ENCODE assay signal across 16 cellular contexts in genomic region chr14:53531730-53532129, GRCh38.
DNase-seq lines count a peak whose midpoint lies in the region; ATAC-seq, FAIRE-seq and TF ChIP-seq lines count a peak whose summit lies in the region.
"Had no signal": no experiment of that assay in that cellular context is flagged by ENCODE, and none has a peak within 500 bp of the region (broad histone marks: within the 10 kb centered on the region; RNA-seq: fewer than 3 reads in every experiment).

No MANE protein-coding gene starts in this region.

- no peak overlapping the region; the same call in 1 of the 2 replicates for H3K14ac ChIP-seq in IMR-90 (replicated peaks; ENCODE audit: low read depth, low read length)

- H3K4me2 ChIP-seq in HepG2 (ENCODE audit: low read depth, low read length) (no peak overlapping the region), IMR-90 (ENCODE audit: low read depth, low read length) (no peak overlapping the region)
- H3K4me2 ChIP-seq: GM23338 had no signal

- H4K91ac ChIP-seq in IMR-90 (ENCODE audit: insufficient read depth, low read depth, low read length), result no peak overlapping the region

- no peaks in the 10 kb centered on the region for H3K36me3 ChIP-seq in HepG2 (replicated peaks in 1 of 2; ENCODE audit: control insufficient read depth in 1 of 2, insufficient read depth in 2 of 2, low read length in 2 of 2)
- no peaks in the 10 kb centered on the region for H3K36me3 ChIP-seq in right lobe of liver
- no peaks in the 10 kb centered on the region for H3K36me3 ChIP-seq in IMR-90 (ENCODE audit: control insufficient read depth, insufficient read depth, low read length)
- H3K36me3 ChIP-seq: HAP-1 had no signal

- no peak overlapping the region for H3K4ac ChIP-seq in IMR-90 (ENCODE audit: low read depth, low read length)

- no peak for TF ChIP-seq EP300 in HepG2 (IDR thresholded peaks at IDR 0.05; ENCODE audit: low read depth in 2 of 2, low read length in 2 of 2)
- no peak for TF ChIP-seq EP300 in HepG2 (CRISPR knock-in tag; IDR thresholded peaks at IDR 0.05; ENCODE audit: borderline replicate concordance)

- H3K56ac ChIP-seq in IMR-90 (ENCODE audit: extremely low read depth, insufficient read depth, low read length), result no peak overlapping the region

- no peak overlapping the region for H2BK20ac ChIP-seq in IMR-90 (ENCODE audit: low read depth, low read length)

- intact Hi-C loops in HepG2 (cut with micrococcal nuclease; ENCODE audit: unreplicated experiment) (loop anchor here (10.0 kb wide), 1 partner anchor 313 kb away; no protein-coding TSS in a partner anchor), right lobe of liver (cut with DNase I) (no loop called here), IMR-90 (cut with micrococcal nuclease) (no loop called here)

- CTCF ChIA-PET in HepG2 (lab: Yijun Ruan, JAX; ENCODE audit: low intra/inter-chr PET ratio, low total read pairs) (no interaction called here), IMR-90 (lab: Yijun Ruan, JAX) (no interaction called here)

- no peak overlapping the region for H2BK15ac ChIP-seq in IMR-90 (ENCODE audit: low read depth, low read length)

- H4K20me1 ChIP-seq in HepG2 (ENCODE audit: insufficient read depth, low read length), result no peaks in the 10 kb centered on the region
- H4K20me1 ChIP-seq in IMR-90 (ENCODE audit: insufficient read depth, low read length), result no peaks in the 10 kb centered on the region

- no peak overlapping the region for H4K5ac ChIP-seq in IMR-90 (ENCODE audit: low read depth, low read length)

- no peak overlapping the region for H2BK5ac ChIP-seq in IMR-90 (ENCODE audit: low read depth, low read length, poor library complexity, severe bottlenecking)

- TF ChIP-seq POLR2A in HepG2 (IDR thresholded peaks at IDR 0.05; ENCODE audit: insufficient read depth in 1 of 2, low read depth in 2 of 2, low read length in 2 of 2) (no peak), right lobe of liver (IDR thresholded peaks at IDR 0.05) (no peak), IMR-90 (IDR thresholded peaks at IDR 0.05; ENCODE audit: low read depth, low read length) (no peak), H54 (IDR thresholded peaks at IDR 0.05; ENCODE audit: low read depth, low read length) (no peak)

- no peaks in the 10 kb centered on the region; the same call in 1 of the 2 replicates for H3K4me1 ChIP-seq in HepG2 (ENCODE audit: insufficient read depth, low read length)
- no peaks in the 10 kb centered on the region for H3K4me1 ChIP-seq in right lobe of liver
- H3K4me1 ChIP-seq in IMR-90 (ENCODE audit: control insufficient read depth, insufficient read depth, low read length), result peaks cover 15% of the 10 kb centered on the region
- H3K4me1 ChIP-seq: HAP-1 had no signal

- H3K27ac ChIP-seq in HepG2 (ENCODE audit: extremely low read length, insufficient read depth, low read length) (no peak overlapping the region), right lobe of liver (no peak overlapping the region), IMR-90 (ENCODE audit: insufficient read depth, low read length) (no peak overlapping the region)

- in situ Hi-C loops in HepG2 (cut with HindIII; ENCODE audit: extremely low pct_ligation_motif_present, low pct_unique_long_range_greater_than_20kb) (no loop called here), IMR-90 (cut with MboI; ENCODE audit: low sequenced_read_pairs) (loop anchor here (10.0 kb wide), 2 partner anchors 423 to 643 kb away; partner anchors contain the start of gene BMP4)

- H2AK5ac ChIP-seq in IMR-90 (ENCODE audit: low read depth, low read length), result no peak overlapping the region

- no peak overlapping the region for H2AK9ac ChIP-seq in IMR-90 (replicated peaks; ENCODE audit: low read depth, low read length, poor library complexity)

- no TSS peak for BruUV-seq in HepG2 (replicated peaks; lab: Mats Ljungman, UMichigan)
- BruUV-seq in IMR-90 (replicated peaks; lab: Mats Ljungman, UMichigan), result no TSS peak

- H3K79me2 ChIP-seq in HepG2 (ENCODE audit: insufficient read depth, low read length), result no peaks in the 10 kb centered on the region

- H3K27me3 ChIP-seq in HepG2 (ENCODE audit: control insufficient read depth in 1 of 2, insufficient read depth in 2 of 2, low read length in 2 of 2), result no peaks in the 10 kb centered on the region
- no peaks in the 10 kb centered on the region for H3K27me3 ChIP-seq in right lobe of liver
- H3K27me3 ChIP-seq in IMR-90 (ENCODE audit: control insufficient read depth, insufficient read depth, low read length), result no peaks in the 10 kb centered on the region

- no peak for DNase-seq in HepG2 (ENCODE audit: low spot score)
- no peak for DNase-seq in right lobe of liver
- DNase-seq in IMR-90, result no peak
- DNase-seq in epithelial cell of esophagus (ENCODE audit: low read depth), result peak; percentile 16
- no peak for DNase-seq in H54 (ENCODE audit: insufficient read length, low spot score)
- DNase-seq: C1 segment of cervical spinal cord; CD4-positive, alpha-beta memory T cell; COR-L47; DMS153; DND-41; HFFc6 had no signal

- no peak overlapping the region for H2BK120ac ChIP-seq in IMR-90 (ENCODE audit: low read depth, low read length)

- POLR2A ChIA-PET in HepG2 (lab: Yijun Ruan, JAX) (no interaction called here), IMR-90 (lab: Charles Lee; ENCODE audit: unreplicated experiment) (no interaction called here)

- TF ChIP-seq CTCF in HepG2 (CRISPR knock-in tag; IDR thresholded peaks at IDR 0.05) (no peak), right lobe of liver (IDR thresholded peaks at IDR 0.05) (no peak), IMR-90 (conservative IDR thresholded peaks at IDR 0.05; ENCODE audit: low read depth, low read length) (no peak), epithelial cell of esophagus (IDR thresholded peaks at IDR 0.05; ENCODE audit: insufficient read depth, low read depth, low read length, missing control alignments) (no peak)

- no peaks in the 10 kb centered on the region for H3K79me1 ChIP-seq in IMR-90 (ENCODE audit: low read depth in 1 of 2, low read length in 2 of 2)

- H3K18ac ChIP-seq in IMR-90 (ENCODE audit: low read depth, low read length), result peak overlapping the region; percentile 66

- 37% methylated on average over 1 of the region's 1 CpG for WGBS in HepG2 (ENCODE audit: low lambda C conversion rate)
- 22% methylated on average over 1 of the region's 1 CpG for WGBS in right lobe of liver (ENCODE audit: insufficient coverage, low coverage, low lambda C conversion rate, missing lambda C conversion rate)
- no CpG with 5 or more reads among the region's 1 CpG for WGBS in IMR-90 (ENCODE audit: extremely low coverage in 2 of 2, insufficient read length in 1 of 2), 2 experiments

- H3K4me3 ChIP-seq in HepG2 (replicated peaks in 1 of 3; ENCODE audit: insufficient read depth in 1 of 3, low read depth in 2 of 3, low read length in 3 of 3) (no peak overlapping the region), right lobe of liver (no peak overlapping the region), IMR-90 (ENCODE audit: insufficient read depth, low read depth, low read length) (no peak overlapping the region), epithelial cell of esophagus (ENCODE audit: low read length) (no peak overlapping the region)
- H3K4me3 ChIP-seq: GM23338, HAP-1 had no signal

- H3K9ac ChIP-seq in HepG2 (ENCODE audit: insufficient read depth, low read depth, low read length) (no peak overlapping the region), IMR-90 (ENCODE audit: low read depth, low read length) (no peak overlapping the region)

- FAIRE-seq in HepG2 (lab: Jason Lieb, UNC), result no peak
- FAIRE-seq in H54 (lab: Jason Lieb, UNC), result no peak
- FAIRE-seq: G401.6, GM12892 had no signal

- H2AFZ ChIP-seq in HepG2 (ENCODE audit: low read length) (no peak overlapping the region), IMR-90 (replicated peaks; ENCODE audit: low read length, poor library complexity) (no peak overlapping the region)
- H2AFZ ChIP-seq: GM23338 had no signal

- ATAC-seq in HepG2 (no peak), right lobe of liver (no peak), IMR-90 (ENCODE audit: low read depth) (no peak), GM21529 (IDR thresholded peaks at IDR 0.05; ENCODE audit: unreplicated experiment) (no peak)
- ATAC-seq: GM23338 had no signal

- peaks cover 7% of the 10 kb centered on the region for H3K9me1 ChIP-seq in IMR-90 (ENCODE audit: insufficient read depth, low read length)

- H3K9me3 ChIP-seq in HepG2 (ENCODE audit: low read length) (no peaks in the 10 kb centered on the region), right lobe of liver (peaks cover 0 to 4% (median 0%) of the 10 kb centered on the region in 4 donors), IMR-90 (ENCODE audit: control insufficient read depth, insufficient read depth, low read length) (no peaks in the 10 kb centered on the region)
- H3K9me3 ChIP-seq: HAP-1 had no signal

- no peak overlapping the region for H3K23ac ChIP-seq in IMR-90 (ENCODE audit: low read depth, low read length)

- no peak overlapping the region; a peak in 1 of 4 replicates for H4K8ac ChIP-seq in IMR-90 (ENCODE audit: low read depth in 2 of 2, low read length in 2 of 2)

- dilution Hi-C loops in IMR-90 (cut with HindIII; ENCODE audit: low sequenced_read_pairs, unreplicated experiment), result no loop called here

- TF ChIP-seq RAD21 in HepG2 (CRISPR knock-in tag; IDR thresholded peaks at IDR 0.05), result no peak
- TF ChIP-seq RAD21 in IMR-90 (IDR thresholded peaks at IDR 0.05; ENCODE audit: low read length), result no peak

TF ChIP-seq in HepG2, 621 proteins besides CTCF, POLR2A, EP300 and RAD21 (continues in another document):
- TF ChIP-seq CREB1 (IDR thresholded peaks at IDR 0.05) (no peak), CREB1 (CRISPR knock-in tag; IDR thresholded peaks at IDR 0.05) (no peak), IRF2 (CRISPR knock-in tag; IDR thresholded peaks at IDR 0.05) (no peak), STAG1 (CRISPR knock-in tag; IDR thresholded peaks at IDR 0.05) (no peak), ZNF660 (CRISPR knock-in tag; IDR thresholded peaks at IDR 0.05; ENCODE audit: borderline replicate concordance, low read depth) (no peak), FLYWCH1 (CRISPR knock-in tag; IDR thresholded peaks at IDR 0.05) (no peak), ZBTB7A (CRISPR knock-in tag; IDR thresholded peaks at IDR 0.05) (no peak), ZFP36L2 (CRISPR knock-in tag; IDR thresholded peaks at IDR 0.05) (no peak), HOXD1 (CRISPR knock-in tag; IDR thresholded peaks at IDR 0.05) (no peak)

TF ChIP-seq in IMR-90, 13 proteins besides CTCF, POLR2A, EP300 and RAD21:
- TF ChIP-seq SMC3 (IDR thresholded peaks at IDR 0.05; ENCODE audit: low read depth, low read length) (no peak), CEBPB (IDR thresholded peaks at IDR 0.05; ENCODE audit: low read depth, low read length) (peak; percentile 81)
TF ChIP-seq in IMR-90: peak in this region for 1.
